ENCODE assay signal across 12 cellular contexts in genomic region chr3:81888822-81889557, GRCh38.
"Had no signal": no experiment of that assay in that cellular context is flagged by ENCODE, and none has a peak within 500 bp of the region (broad histone marks: within the 10 kb centered on the region; RNA-seq: fewer than 3 reads in every experiment).

No MANE protein-coding gene starts in this region.

- H3K27ac ChIP-seq: coronary artery, prostate gland, thyroid gland had no signal

- H3K4me1 ChIP-seq: prostate gland, thyroid gland had no signal

- H3K4me3 ChIP-seq: coronary artery, mucosa of descending colon, prostate gland, thyroid gland had no signal

- H3K36me3 ChIP-seq: prostate gland, sigmoid colon, thyroid gland had no signal

- ATAC-seq: left cardiac atrium; mucosa of descending colon; natural killer cell treated with Interleukin-12 subunit alpha and Interleukin-12 subunit beta and Interleukin-15 and Interleukin-18, amount 100 ng/mL, for 72 hours had no signal

- H3K27me3 ChIP-seq: sigmoid colon, thyroid gland had no signal

- H3K9me3 ChIP-seq: mucosa of descending colon, prostate gland, sigmoid colon, thyroid gland had no signal

- FAIRE-seq: urothelium cell line had no signal

- DNase-seq: activated naive CD4-positive, alpha-beta T cell treated with anti-CD3 and anti-CD28 coated beads, Interleukin-2, amount 50 U/mL, for 16 hours; central memory CD4-positive, alpha-beta T cell; effector CD8-positive, alpha-beta T cell; left cardiac atrium; mucosa of descending colon; occipital lobe; sigmoid colon; thyroid gland had no signal
